In genomic region chr12:14693116-14693515, GRCh38 we compare ENCODE assay signal across 8 cellular contexts. TPM values are rescaled to one million over a fixed set of nuclear protein-coding genes. Genes with fewer than 3 reads are reported as not detected.
"Had no signal": no experiment of that assay in that cellular context is flagged by ENCODE, and none has a peak within 500 bp of the region (broad histone marks: within the 10 kb centered on the region; RNA-seq: fewer than 3 reads in every experiment).

No MANE protein-coding gene starts in this region.

- DNase-seq: GM23248, GOT3, H9, HCEC 1CT, IMR-90, KG1 had no signal

- H3K4me3 ChIP-seq: GM23248, K562 had no signal

- H3K27ac ChIP-seq: GM23248 had no signal

- H3K9ac ChIP-seq: GM23248 had no signal

- ATAC-seq: K562 had no signal

- H2AFZ ChIP-seq: GM23248 had no signal

RNA-seq across cellular contexts. Expression of gene GUCY2C, which starts 3.3 kb away (rescaled TPM):
- total RNA-seq: GM23248, HT-29, IMR-90 had no signal
- polyA plus RNA-seq: GM23248, IMR-90 had no signal
